12 cellular contexts compared by ENCODE assay signal in the genomic region with DNA sequence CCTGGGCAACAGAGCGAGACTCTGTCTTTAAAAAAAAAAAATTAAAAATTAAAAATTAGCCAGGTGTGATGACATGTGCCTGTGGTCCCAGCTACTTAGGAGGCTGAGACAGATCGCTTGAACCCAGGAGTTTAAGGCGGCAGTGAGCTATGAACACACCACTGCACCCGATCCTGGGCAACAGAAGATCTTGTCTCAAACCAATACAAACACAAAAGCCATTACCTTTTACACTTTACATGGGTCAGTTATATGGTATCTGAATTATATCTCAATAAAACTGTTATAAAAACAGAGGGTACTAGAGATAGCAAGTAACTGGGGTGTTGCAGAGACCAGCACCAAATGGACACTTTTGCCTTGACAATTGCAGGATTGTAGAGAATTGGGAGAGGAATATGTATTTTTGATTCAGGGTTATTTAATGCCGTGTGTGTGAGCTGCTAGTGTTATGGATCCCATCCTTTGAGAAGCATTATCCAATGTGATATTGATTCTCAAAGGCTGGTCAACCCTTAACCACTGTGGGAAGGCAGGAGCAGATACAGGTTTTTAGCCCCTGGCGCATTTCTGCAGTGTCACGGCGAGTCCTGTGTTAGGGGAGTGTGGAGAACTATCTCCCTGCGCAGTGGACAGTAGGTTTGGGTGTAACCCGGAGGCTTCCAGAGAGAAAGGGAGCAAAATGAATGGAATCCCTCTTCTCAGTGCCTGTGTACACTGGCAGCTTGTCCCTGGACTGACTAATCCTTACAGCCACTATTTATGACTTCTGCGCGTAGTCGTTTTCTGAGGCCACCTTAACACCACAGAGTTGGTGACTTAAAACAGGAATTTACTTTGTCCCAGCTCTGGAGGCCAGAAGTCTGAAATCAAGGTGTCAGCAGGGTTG. TPM values are rescaled to one million over a fixed set of nuclear protein-coding genes. Genes with fewer than 3 reads are reported as not detected.
DNase-seq lines count a peak whose midpoint lies in the region; ATAC-seq and TF ChIP-seq lines count a peak whose summit lies in the region.
"Had no signal": no experiment of that assay in that cellular context is flagged by ENCODE, and none has a peak within 500 bp of the region (broad histone marks: within the 10 kb centered on the region; RNA-seq: fewer than 3 reads in every experiment).

No MANE protein-coding gene starts in this region.

- TF ChIP-seq CTCF in OCI-LY7 (conservative IDR thresholded peaks at IDR 0.05; ENCODE audit: low read length) (no peak), brain microvascular endothelial cell (IDR thresholded peaks at IDR 0.05; ENCODE audit: low read depth, low read length, missing control alignments) (no peak), gastrocnemius medialis (IDR thresholded peaks at IDR 0.05 in 4 of 5, conservative IDR thresholded peaks at IDR 0.05 in 1 of 5) (no peak)

- POLR2A ChIA-PET in OCI-LY7 (lab: Charles Lee): interaction anchor here (0.5 to 4.3 kb wide), 8 partner anchors 52 to 1073 kb away, joined by 3 to 14 read pairs (median 3); partner anchors contain the start of gene ABCB9

- H3K36me3 ChIP-seq in OCI-LY7 (ENCODE audit: insufficient read depth, low read length): peaks cover 59% of the 10 kb centered on the region
- peaks cover 34% of the 10 kb centered on the region for H3K36me3 ChIP-seq in brain microvascular endothelial cell (replicated peaks)
- H3K36me3 ChIP-seq in gastrocnemius medialis: peaks cover 0 to 46% of the 10 kb centered on the region in 2 donors

- peaks cover 44% of the 10 kb centered on the region for H3K4me1 Mint-ChIP-seq in activated T-cell treated with anti-CD3 and anti-CD28 coated beads, Interleukin-2, amount 50 U/mL, for 72 hours (ENCODE audit: low read depth)
- peaks cover 30% of the 10 kb centered on the region for H3K4me1 Mint-ChIP-seq in dendritic cell treated with granulocyte-macrophage colony-stimulating factor and Interleukin-4, amounts not matched to agents 40 ng/mL and 50 ng/mL, for 4 days (ENCODE audit: low read depth)
- H3K4me1 Mint-ChIP-seq in stimulated activated naive B cell treated with anti-CD40 and anti-IgM and Interleukin-4, amounts not matched to agents 10 μg/mL and 1 μg/mL and 100 μg/mL, for 72 hours: peaks cover 18 to 25% of the 10 kb centered on the region in 2 donors

- H3K9me3 ChIP-seq in OCI-LY7 (ENCODE audit: low read length): no peaks in the 10 kb centered on the region
- no peaks in the 10 kb centered on the region for H3K9me3 ChIP-seq in gastrocnemius medialis

- H3K27ac ChIP-seq in OCI-LY7 (ENCODE audit: low read depth, low read length, poor library complexity, severe bottlenecking): peak overlapping the region; percentile 79
- no peak overlapping the region for H3K27ac ChIP-seq in brain microvascular endothelial cell
- peak overlapping the region in 1 of 4 donors; percentile 33 for H3K27ac ChIP-seq in gastrocnemius medialis

- DNase-seq in activated T-cell treated with anti-CD3 and anti-CD28 coated beads, Interleukin-2, amount 50 U/mL, for 72 hours: peak in 1 of 2 donors; percentile 8
- no peak for DNase-seq in activated T-cell treated with anti-CD3 and anti-CD28 coated beads for 4 hours
- DNase-seq in OCI-LY7 (ENCODE audit: low spot score): no peak
- DNase-seq in stimulated activated naive B cell treated with anti-CD40 and anti-IgM and Interleukin-4, amounts not matched to agents 10 μg/mL and 1 μg/mL and 100 μg/mL, for 72 hours: no peak
- DNase-seq in 8988T: no peak
- no peak for DNase-seq in brain microvascular endothelial cell
- no peak for DNase-seq in gastrocnemius medialis
- DNase-seq: SIG-M5 had no signal

- ATAC-seq in activated T-cell treated with anti-CD3 and anti-CD28 coated beads, Interleukin-2, amount 50 U/mL, for 72 hours (replicated peaks in 1 of 2): no peak
- no peak for ATAC-seq in stimulated activated naive B cell treated with anti-CD40 and anti-IgM and Interleukin-4, amounts not matched to agents 10 μg/mL and 1 μg/mL and 100 μg/mL, for 72 hours (replicated peaks)
- ATAC-seq in gastrocnemius medialis: no peak

- H3K4me3 ChIP-seq in OCI-LY7 (ENCODE audit: low read depth, low read length, poor library complexity, severe bottlenecking): peak overlapping the region; percentile 28
- H3K4me3 ChIP-seq in brain microvascular endothelial cell (ENCODE audit: low read depth, low read length): no peak overlapping the region
- H3K4me3 ChIP-seq in gastrocnemius medialis: no peak overlapping the region

- no TSS peak for BruUV-seq in OCI-LY7 (replicated peaks; lab: Mats Ljungman, UMichigan)

- no peaks in the 10 kb centered on the region for H3K9me2 ChIP-seq in OCI-LY7 (ENCODE audit: insufficient read depth, low read length)

- H3K4me2 ChIP-seq in OCI-LY7 (ENCODE audit: low read length): peak overlapping the region; percentile 57

- H3K27me3 ChIP-seq in brain microvascular endothelial cell (replicated peaks) (no peaks in the 10 kb centered on the region), gastrocnemius medialis (no peaks in the 10 kb centered on the region)

- H3K27me3 Mint-ChIP-seq in activated T-cell treated with anti-CD3 and anti-CD28 coated beads, Interleukin-2, amount 50 U/mL, for 72 hours (ENCODE audit: low read depth): no peaks in the 10 kb centered on the region
- H3K27me3 Mint-ChIP-seq in dendritic cell treated with granulocyte-macrophage colony-stimulating factor and Interleukin-4, amounts not matched to agents 40 ng/mL and 50 ng/mL, for 4 days: no peaks in the 10 kb centered on the region
- H3K27me3 Mint-ChIP-seq in stimulated activated naive B cell treated with anti-CD40 and anti-IgM and Interleukin-4, amounts not matched to agents 10 μg/mL and 1 μg/mL and 100 μg/mL, for 72 hours: no peaks in the 10 kb centered on the region

- intact Hi-C loops in OCI-LY7 (cut with micrococcal nuclease; ENCODE audit: unreplicated experiment): no loop called here
- intact Hi-C loops in dendritic cell treated with granulocyte-macrophage colony-stimulating factor and Interleukin-4, amounts not matched to agents 40 ng/mL and 50 ng/mL, for 4 days (cut with micrococcal nuclease): no loop called here
- intact Hi-C loops in gastrocnemius medialis (cut with DNase I; ENCODE audit: low total_unique reads): no loop called here

- peaks cover 4 to 12% of the 10 kb centered on the region in 2 donors for H3K36me3 Mint-ChIP-seq in activated T-cell treated with anti-CD3 and anti-CD28 coated beads, Interleukin-2, amount 50 U/mL, for 72 hours (ENCODE audit: insufficient read depth in 2 of 2)
- H3K36me3 Mint-ChIP-seq in dendritic cell treated with granulocyte-macrophage colony-stimulating factor and Interleukin-4, amounts not matched to agents 40 ng/mL and 50 ng/mL, for 4 days (ENCODE audit: low read depth): peaks cover 67% of the 10 kb centered on the region
- peaks cover 9 to 18% of the 10 kb centered on the region in 2 donors for H3K36me3 Mint-ChIP-seq in stimulated activated naive B cell treated with anti-CD40 and anti-IgM and Interleukin-4, amounts not matched to agents 10 μg/mL and 1 μg/mL and 100 μg/mL, for 72 hours

- H2AFZ ChIP-seq in OCI-LY7 (ENCODE audit: low read length): no peak overlapping the region

- CTCF ChIA-PET in OCI-LY7 (lab: Charles Lee; ENCODE audit: unreplicated experiment): interaction anchor here (1.2 kb wide), 1 partner anchor 99 kb away, joined by 6 read pairs; the partner anchor contains the start of gene RHOF

- in situ Hi-C loops in brain microvascular endothelial cell (cut with HindIII; ENCODE audit: low pct_ligation_motif_present, low sequenced_read_pairs): no loop called here
- in situ Hi-C loops in gastrocnemius medialis (cut with MboI; ENCODE audit: low sequenced_read_pairs in 4 of 4): no loop called here

- no peaks in the 10 kb centered on the region for H4K20me1 ChIP-seq in OCI-LY7 (ENCODE audit: insufficient read depth, low read length)

- TF ChIP-seq POLR2A in gastrocnemius medialis (IDR thresholded peaks at IDR 0.05): no peak

- no peaks in the 10 kb centered on the region for H3K9me3 Mint-ChIP-seq in activated T-cell treated with anti-CD3 and anti-CD28 coated beads, Interleukin-2, amount 50 U/mL, for 72 hours
- H3K9me3 Mint-ChIP-seq in dendritic cell treated with granulocyte-macrophage colony-stimulating factor and Interleukin-4, amounts not matched to agents 40 ng/mL and 50 ng/mL, for 4 days: no peaks in the 10 kb centered on the region
- H3K9me3 Mint-ChIP-seq in stimulated activated naive B cell treated with anti-CD40 and anti-IgM and Interleukin-4, amounts not matched to agents 10 μg/mL and 1 μg/mL and 100 μg/mL, for 72 hours: no peaks in the 10 kb centered on the region

- peak overlapping the region; percentile 96 for H3K27ac Mint-ChIP-seq in activated T-cell treated with anti-CD3 and anti-CD28 coated beads, Interleukin-2, amount 50 U/mL, for 72 hours
- H3K27ac Mint-ChIP-seq in dendritic cell treated with granulocyte-macrophage colony-stimulating factor and Interleukin-4, amounts not matched to agents 40 ng/mL and 50 ng/mL, for 4 days: peak overlapping the region; percentile 71
- peak overlapping the region; percentile 14 for H3K27ac Mint-ChIP-seq in stimulated activated naive B cell treated with anti-CD40 and anti-IgM and Interleukin-4, amounts not matched to agents 10 μg/mL and 1 μg/mL and 100 μg/mL, for 72 hours

- H3K4me1 ChIP-seq in OCI-LY7 (ENCODE audit: insufficient read depth, low read length, poor library complexity, severe bottlenecking) (peaks cover 44% of the 10 kb centered on the region), gastrocnemius medialis (peaks cover 19 to 24% of the 10 kb centered on the region in 2 donors)

- H3K4me3 Mint-ChIP-seq in activated T-cell treated with anti-CD3 and anti-CD28 coated beads, Interleukin-2, amount 50 U/mL, for 72 hours: peak overlapping the region; percentile 86 to 93
- H3K4me3 Mint-ChIP-seq in dendritic cell treated with granulocyte-macrophage colony-stimulating factor and Interleukin-4, amounts not matched to agents 40 ng/mL and 50 ng/mL, for 4 days: no peak overlapping the region
- H3K4me3 Mint-ChIP-seq in stimulated activated naive B cell treated with anti-CD40 and anti-IgM and Interleukin-4, amounts not matched to agents 10 μg/mL and 1 μg/mL and 100 μg/mL, for 72 hours: no peak overlapping the region

- peaks cover 66% of the 10 kb centered on the region for H3K79me2 ChIP-seq in OCI-LY7 (ENCODE audit: insufficient read depth, low read depth, low read length)

RNA-seq across cellular contexts. Expression of gene PSMD9, which starts 4.3 kb away (rescaled TPM):
- total RNA-seq in activated T-cell treated with anti-CD3 and anti-CD28 coated beads, Interleukin-2, amount 50 U/mL, for 72 hours: 10 to 100 TPM; 56.9 to 85.7 TPM
- 135 and 142 TPM in 2 replicates for total RNA-seq in OCI-LY7 (2014; rRNA removed; shearing (Covaris generic))
- 89.2 and 90.2 TPM in 2 replicates for total RNA-seq in OCI-LY7 (2022)
- 10 to 100 TPM; 16.5 to 84.9 (median 47.0) TPM for total RNA-seq in gastrocnemius medialis

RNA-seq across cellular contexts. Expression of gene CFAP251, which starts 25.5 kb away (rescaled TPM):
- 1 to 10 TPM in 1 of 2 donors, under 1 TPM in 1; 0.70 to 1.6 TPM for total RNA-seq in activated T-cell treated with anti-CD3 and anti-CD28 coated beads, Interleukin-2, amount 50 U/mL, for 72 hours
- 4.1 and 6.6 TPM in 2 replicates for total RNA-seq in OCI-LY7 (2014; rRNA removed; shearing (Covaris generic))
- total RNA-seq in OCI-LY7 (2022): 4.7 and 4.8 TPM in 2 replicates
- total RNA-seq in gastrocnemius medialis: 1 to 10 TPM in 1 of 4 donors, under 1 TPM in 3; 0.49 to 4.9 (median 0.61) TPM

RNA-seq across cellular contexts. Expression of gene HPD, which starts 34.3 kb away (rescaled TPM):
- not detected for total RNA-seq in activated T-cell treated with anti-CD3 and anti-CD28 coated beads, Interleukin-2, amount 50 U/mL, for 72 hours
- not detected in 2 replicates for total RNA-seq in OCI-LY7 (2014; rRNA removed; shearing (Covaris generic))
- total RNA-seq in OCI-LY7 (2022) (not detected in 2 replicates), gastrocnemius medialis (1 to 10 TPM in 3 of 4 donors, not detected in 1; 2.0 to 5.0 (median 2.0) TPM)
- total RNA-seq: Daoy, dermis blood vessel endothelial cell, lung microvascular endothelial cell had no signal

Comparison
In these comparisons a context has a peak if more than half of its experiments do, and no peak if none do; other contexts are left out.
1. H3K27ac Mint-ChIP-seq: peak in every context shown above with its lines; median percentile 96 in activated T-cell treated with anti-CD3 and anti-CD28 coated beads, Interleukin-2, amount 50 U/mL, for 72 hours; 71 in dendritic cell treated with granulocyte-macrophage colony-stimulating factor and Interleukin-4, amounts not matched to agents 40 ng/mL and 50 ng/mL, for 4 days; 14 in stimulated activated naive B cell treated with anti-CD40 and anti-IgM and Interleukin-4, amounts not matched to agents 10 μg/mL and 1 μg/mL and 100 μg/mL, for 72 hours.
2. H3K4me3 Mint-ChIP-seq: peak in activated T-cell treated with anti-CD3 and anti-CD28 coated beads, Interleukin-2, amount 50 U/mL, for 72 hours (2 of 2); none in dendritic cell treated with granulocyte-macrophage colony-stimulating factor and Interleukin-4, amounts not matched to agents 40 ng/mL and 50 ng/mL, for 4 days (single experiment) and stimulated activated naive B cell treated with anti-CD40 and anti-IgM and Interleukin-4, amounts not matched to agents 10 μg/mL and 1 μg/mL and 100 μg/mL, for 72 hours (0 of 2).